Comparison of ENCODE assay signal across 2 cellular contexts in the genomic region with DNA sequence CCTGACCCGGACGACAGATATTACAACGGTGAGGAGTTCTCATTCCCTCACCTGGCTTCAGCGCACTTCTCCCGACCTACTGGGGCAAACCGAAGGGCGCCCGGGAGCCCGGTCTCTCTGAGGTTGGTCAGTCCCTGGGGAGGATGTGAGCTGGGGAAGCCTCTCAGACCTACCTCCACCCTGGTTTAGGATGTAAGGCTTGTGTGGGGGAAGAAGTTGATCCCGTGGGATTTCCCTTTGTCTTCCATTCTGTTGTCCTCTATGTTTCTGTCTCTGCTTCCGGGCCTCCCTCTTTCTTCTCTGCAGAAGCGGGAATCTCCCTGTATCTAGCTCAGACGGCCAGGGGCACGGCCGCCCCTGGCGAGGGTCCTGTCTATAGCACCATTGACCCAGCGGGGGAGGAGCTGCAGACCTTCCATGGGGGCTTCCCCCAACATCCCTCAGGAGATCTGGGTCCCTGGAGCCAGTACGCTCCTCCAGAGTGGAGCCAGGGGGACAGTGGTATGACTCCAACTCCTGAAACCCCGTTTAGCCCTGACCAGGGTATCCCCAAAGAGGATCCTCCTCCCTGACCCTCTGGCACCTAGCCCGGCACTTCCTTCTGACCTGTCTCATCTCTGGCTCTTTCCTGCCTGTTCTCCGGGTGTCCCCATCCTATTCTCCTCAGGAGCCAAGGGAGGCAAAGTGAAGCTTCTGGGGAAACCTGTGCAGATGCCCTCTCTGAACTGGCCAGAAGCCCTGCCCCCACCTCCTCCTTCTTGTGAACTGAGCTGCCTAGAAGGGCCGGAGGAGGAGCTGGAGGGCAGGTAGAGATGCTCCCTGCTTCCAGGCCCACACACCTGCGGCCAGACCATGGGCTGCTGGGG.
TF ChIP-seq lines count a peak whose summit lies in the region.

No MANE protein-coding gene starts in this region.

TF ChIP-seq in SK-N-SH, 30 proteins besides CTCF, POLR2A, EP300 and RAD21 (continued from another document):
- TF ChIP-seq IRF3 (IDR thresholded peaks at IDR 0.05; ENCODE audit: low read depth, low read length) (no peak), YY1 (IDR thresholded peaks at IDR 0.05; ENCODE audit: low read depth) (no peak), EZH2phosphoT487 (IDR thresholded peaks at IDR 0.05; ENCODE audit: borderline replicate concordance, low read depth) (no peak)
- TF ChIP-seq, protein P1, sequence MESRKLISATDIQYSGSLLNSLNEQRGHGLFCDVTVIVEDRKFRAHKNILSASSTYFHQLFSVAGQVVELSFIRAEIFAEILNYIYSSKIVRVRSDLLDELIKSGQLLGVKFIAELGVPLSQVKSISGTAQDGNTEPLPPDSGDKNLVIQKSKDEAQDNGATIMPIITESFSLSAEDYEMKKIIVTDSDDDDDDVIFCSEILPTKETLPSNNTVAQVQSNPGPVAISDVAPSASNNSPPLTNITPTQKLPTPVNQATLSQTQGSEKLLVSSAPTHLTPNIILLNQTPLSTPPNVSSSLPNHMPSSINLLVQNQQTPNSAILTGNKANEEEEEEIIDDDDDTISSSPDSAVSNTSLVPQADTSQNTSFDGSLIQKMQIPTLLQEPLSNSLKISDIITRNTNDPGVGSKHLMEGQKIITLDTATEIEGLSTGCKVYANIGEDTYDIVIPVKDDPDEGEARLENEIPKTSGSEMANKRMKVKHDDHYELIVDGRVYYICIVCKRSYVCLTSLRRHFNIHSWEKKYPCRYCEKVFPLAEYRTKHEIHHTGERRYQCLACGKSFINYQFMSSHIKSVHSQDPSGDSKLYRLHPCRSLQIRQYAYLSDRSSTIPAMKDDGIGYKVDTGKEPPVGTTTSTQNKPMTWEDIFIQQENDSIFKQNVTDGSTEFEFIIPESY (IDR thresholded peaks at IDR 0.05; ENCODE audit: borderline replicate concordance, low read depth): no peak

TF ChIP-seq in SK-N-SH treated with all-trans-retinoic acid at 6 μM for 48 hours, 23 proteins besides CTCF, POLR2A, EP300 and RAD21:
- TF ChIP-seq, protein P2, sequence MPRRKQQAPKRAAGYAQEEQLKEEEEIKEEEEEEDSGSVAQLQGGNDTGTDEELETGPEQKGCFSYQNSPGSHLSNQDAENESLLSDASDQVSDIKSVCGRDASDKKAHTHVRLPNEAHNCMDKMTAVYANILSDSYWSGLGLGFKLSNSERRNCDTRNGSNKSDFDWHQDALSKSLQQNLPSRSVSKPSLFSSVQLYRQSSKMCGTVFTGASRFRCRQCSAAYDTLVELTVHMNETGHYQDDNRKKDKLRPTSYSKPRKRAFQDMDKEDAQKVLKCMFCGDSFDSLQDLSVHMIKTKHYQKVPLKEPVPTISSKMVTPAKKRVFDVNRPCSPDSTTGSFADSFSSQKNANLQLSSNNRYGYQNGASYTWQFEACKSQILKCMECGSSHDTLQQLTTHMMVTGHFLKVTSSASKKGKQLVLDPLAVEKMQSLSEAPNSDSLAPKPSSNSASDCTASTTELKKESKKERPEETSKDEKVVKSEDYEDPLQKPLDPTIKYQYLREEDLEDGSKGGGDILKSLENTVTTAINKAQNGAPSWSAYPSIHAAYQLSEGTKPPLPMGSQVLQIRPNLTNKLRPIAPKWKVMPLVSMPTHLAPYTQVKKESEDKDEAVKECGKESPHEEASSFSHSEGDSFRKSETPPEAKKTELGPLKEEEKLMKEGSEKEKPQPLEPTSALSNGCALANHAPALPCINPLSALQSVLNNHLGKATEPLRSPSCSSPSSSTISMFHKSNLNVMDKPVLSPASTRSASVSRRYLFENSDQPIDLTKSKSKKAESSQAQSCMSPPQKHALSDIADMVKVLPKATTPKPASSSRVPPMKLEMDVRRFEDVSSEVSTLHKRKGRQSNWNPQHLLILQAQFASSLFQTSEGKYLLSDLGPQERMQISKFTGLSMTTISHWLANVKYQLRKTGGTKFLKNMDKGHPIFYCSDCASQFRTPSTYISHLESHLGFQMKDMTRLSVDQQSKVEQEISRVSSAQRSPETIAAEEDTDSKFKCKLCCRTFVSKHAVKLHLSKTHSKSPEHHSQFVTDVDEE (CRISPR knock-in tag; IDR thresholded peaks at IDR 0.05): no peak
- no peak for TF ChIP-seq ZNF70 (CRISPR knock-in tag; IDR thresholded peaks at IDR 0.05)
- no peak for TF ChIP-seq PPARA (CRISPR knock-in tag; IDR thresholded peaks at IDR 0.05; ENCODE audit: borderline replicate concordance)
- TF ChIP-seq ZFP3 (CRISPR knock-in tag; IDR thresholded peaks at IDR 0.05): no peak
- TF ChIP-seq CSRNP3 (CRISPR knock-in tag; IDR thresholded peaks at IDR 0.05): no peak
- TF ChIP-seq ZC3H10 (CRISPR knock-in tag; IDR thresholded peaks at IDR 0.05): no peak
- TF ChIP-seq SNAI2 (CRISPR knock-in tag; IDR thresholded peaks at IDR 0.05): no peak
- no peak for TF ChIP-seq ISL1 (CRISPR knock-in tag; IDR thresholded peaks at IDR 0.05)
- TF ChIP-seq TOX (CRISPR knock-in tag; IDR thresholded peaks at IDR 0.05; ENCODE audit: borderline replicate concordance): no peak
- TF ChIP-seq ARNTL (CRISPR knock-in tag; IDR thresholded peaks at IDR 0.05; ENCODE audit: borderline replicate concordance, low read depth): no peak
- TF ChIP-seq OSR1 (CRISPR knock-in tag; IDR thresholded peaks at IDR 0.05): no peak
- TF ChIP-seq CSDC2 (CRISPR knock-in tag; IDR thresholded peaks at IDR 0.05): no peak
- TF ChIP-seq, protein P3, sequence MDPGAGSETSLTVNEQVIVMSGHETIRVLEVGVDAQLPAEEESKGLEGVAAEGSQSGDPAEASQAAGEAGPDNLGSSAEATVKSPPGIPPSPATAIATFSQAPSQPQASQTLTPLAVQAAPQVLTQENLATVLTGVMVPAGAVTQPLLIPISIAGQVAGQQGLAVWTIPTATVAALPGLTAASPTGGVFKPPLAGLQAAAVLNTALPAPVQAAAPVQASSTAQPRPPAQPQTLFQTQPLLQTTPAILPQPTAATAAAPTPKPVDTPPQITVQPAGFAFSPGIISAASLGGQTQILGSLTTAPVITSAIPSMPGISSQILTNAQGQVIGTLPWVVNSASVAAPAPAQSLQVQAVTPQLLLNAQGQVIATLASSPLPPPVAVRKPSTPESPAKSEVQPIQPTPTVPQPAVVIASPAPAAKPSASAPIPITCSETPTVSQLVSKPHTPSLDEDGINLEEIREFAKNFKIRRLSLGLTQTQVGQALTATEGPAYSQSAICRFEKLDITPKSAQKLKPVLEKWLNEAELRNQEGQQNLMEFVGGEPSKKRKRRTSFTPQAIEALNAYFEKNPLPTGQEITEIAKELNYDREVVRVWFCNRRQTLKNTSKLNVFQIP (CRISPR knock-in tag; IDR thresholded peaks at IDR 0.05; ENCODE audit: borderline replicate concordance, low read depth): no peak
- no peak for TF ChIP-seq GLIS3 (CRISPR knock-in tag; IDR thresholded peaks at IDR 0.05)
- no peak for TF ChIP-seq BACH2 (CRISPR knock-in tag; IDR thresholded peaks at IDR 0.05; ENCODE audit: borderline replicate concordance)
- no peak for TF ChIP-seq RARB (CRISPR knock-in tag; IDR thresholded peaks at IDR 0.05)
